ENCODE assay signal across 10 cellular contexts in the genomic region with DNA sequence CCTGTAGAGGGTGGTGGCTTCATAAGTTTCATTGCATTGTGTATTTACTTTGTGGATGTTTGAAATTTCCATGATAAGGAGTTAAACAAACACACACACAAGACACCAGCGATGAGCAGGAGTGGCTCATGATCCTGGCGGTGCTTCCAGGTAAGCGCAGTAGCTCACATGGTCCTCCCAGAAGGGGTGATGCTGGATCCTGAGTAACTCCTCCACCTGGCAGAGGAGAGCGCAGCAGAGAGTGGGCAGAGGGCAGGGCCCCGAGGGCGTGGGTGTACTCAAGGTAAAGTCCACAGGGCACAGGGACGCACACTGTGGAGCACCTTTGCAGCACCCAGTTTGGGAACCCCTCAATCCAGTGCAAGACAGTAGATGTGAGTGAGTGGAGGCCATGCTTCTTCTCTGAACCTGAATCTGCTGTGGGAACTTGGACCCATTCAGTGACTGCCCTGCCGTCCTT. TPM values are rescaled to one million over a fixed set of nuclear protein-coding genes. Genes with fewer than 3 reads are reported as not detected.
DNase-seq lines count a peak whose midpoint lies in the region; ATAC-seq, FAIRE-seq and TF ChIP-seq lines count a peak whose summit lies in the region.
"Had no signal": no experiment of that assay in that cellular context is flagged by ENCODE, and none has a peak within 500 bp of the region (broad histone marks: within the 10 kb centered on the region; RNA-seq: fewer than 3 reads in every experiment).

No MANE protein-coding gene starts in this region.

- TF ChIP-seq CTCF in omental fat pad (IDR thresholded peaks at IDR 0.05) = no peak
- TF ChIP-seq CTCF in vagina (IDR thresholded peaks at IDR 0.05) = no peak
- no peak for TF ChIP-seq CTCF in WERI-Rb-1 (IDR thresholded peaks at IDR 0.05; ENCODE audit: low read depth, low read length)

- H3K4me3 ChIP-seq in vagina (peak overlapping the region; percentile 13 to 23), WERI-Rb-1 (ENCODE audit: low read depth, low read length) (no peak overlapping the region)
- H3K4me3 ChIP-seq: SK-N-MC had no signal

- no peak for ATAC-seq in activated T-cell treated with anti-CD3 and anti-CD28 coated beads, Interleukin-2, amount 50 U/mL, for 72 hours (replicated peaks in 1 of 2)
- peak; percentile 4 for ATAC-seq in esophagus mucosa
- no peak for ATAC-seq in omental fat pad (ENCODE audit: low FRiP score)

- H3K9me3 ChIP-seq in vagina (no peaks in the 10 kb centered on the region), WERI-Rb-1 (ENCODE audit: severe bottlenecking) (no peaks in the 10 kb centered on the region)

- peaks cover 33% of the 10 kb centered on the region for H3K4me1 Mint-ChIP-seq in activated T-cell treated with anti-CD3 and anti-CD28 coated beads, Interleukin-2, amount 50 U/mL, for 72 hours (ENCODE audit: low read depth)

- no peaks in the 10 kb centered on the region for H3K9me3 Mint-ChIP-seq in activated T-cell treated with anti-CD3 and anti-CD28 coated beads, Interleukin-2, amount 50 U/mL, for 72 hours
- H3K9me3 Mint-ChIP-seq: effector memory CD8-positive, alpha-beta T cell had no signal

- TF ChIP-seq POLR2A in vagina (IDR thresholded peaks at IDR 0.05) = no peak

- intact Hi-C loops in vagina (cut with DNase I) = loop anchor here (5.0 kb wide), 2 partner anchors 51 to 221 kb away; a partner anchor contains a TSS

- H3K36me3 ChIP-seq in vagina (no peaks in the 10 kb centered on the region), WERI-Rb-1 (peaks cover 2% of the 10 kb centered on the region; the same call in 1 of the 2 replicates)

- FAIRE-seq in urothelium cell line (lab: Jason Lieb, UNC) = no peak

- no peaks in the 10 kb centered on the region for H3K36me3 Mint-ChIP-seq in activated T-cell treated with anti-CD3 and anti-CD28 coated beads, Interleukin-2, amount 50 U/mL, for 72 hours (ENCODE audit: insufficient read depth in 2 of 2)

- H3K4me1 ChIP-seq in vagina = peaks cover 53% of the 10 kb centered on the region

- H3K27ac Mint-ChIP-seq in activated T-cell treated with anti-CD3 and anti-CD28 coated beads, Interleukin-2, amount 50 U/mL, for 72 hours = no peak overlapping the region

- H3K27me3 ChIP-seq in vagina (no peaks in the 10 kb centered on the region), WERI-Rb-1 (ENCODE audit: insufficient read depth, low read depth, severe bottlenecking) (no peaks in the 10 kb centered on the region)

- H3K27me3 Mint-ChIP-seq in activated T-cell treated with anti-CD3 and anti-CD28 coated beads, Interleukin-2, amount 50 U/mL, for 72 hours (ENCODE audit: low read depth) = no peaks in the 10 kb centered on the region

- H3K27ac ChIP-seq in vagina = peak overlapping the region; percentile 93
- H3K27ac ChIP-seq in WERI-Rb-1 = no peak overlapping the region
- H3K27ac ChIP-seq: SK-N-MC had no signal

- peak; percentile 13 to 16 for DNase-seq in activated T-cell treated with anti-CD3 and anti-CD28 coated beads, Interleukin-2, amount 50 U/mL, for 48 hours
- no peak for DNase-seq in activated T-cell treated with anti-CD3 and anti-CD28 coated beads, Interleukin-2, amount 50 U/mL, for 72 hours
- DNase-seq in omental fat pad (ENCODE audit: low spot score) = peak; percentile 23
- DNase-seq in vagina (ENCODE audit: extremely low spot score in 2 of 2) = peak; percentile 49 to 89
- DNase-seq in D341Med (ENCODE audit: low spot score) = no peak
- no peak for DNase-seq in WERI-Rb-1
- no peak for DNase-seq in urothelium cell line (ENCODE audit: low spot score)
- DNase-seq: effector memory CD8-positive, alpha-beta T cell had no signal

- no peak overlapping the region for H3K4me3 Mint-ChIP-seq in activated T-cell treated with anti-CD3 and anti-CD28 coated beads, Interleukin-2, amount 50 U/mL, for 72 hours
- H3K4me3 Mint-ChIP-seq: effector memory CD8-positive, alpha-beta T cell had no signal

RNA-seq across cellular contexts. Expression of a gene that starts 54.0 kb away (rescaled TPM):
- total RNA-seq in activated T-cell treated with anti-CD3 and anti-CD28 coated beads, Interleukin-2, amount 50 U/mL, for 72 hours = 10 to 100 TPM in 1 of 2 donors, 1 to 10 TPM in 1; 8.7 to 11.6 TPM
- 4.5 TPM for total RNA-seq in esophagus mucosa
- total RNA-seq in omental fat pad = 10 to 100 TPM in 3 of 4 donors, 1 to 10 TPM in 1; 8.1 to 93.0 (median 20.4) TPM
- 12.0 TPM for total RNA-seq in vagina

Comparison
In these comparisons a context has a peak if more than half of its experiments do, and no peak if none do; other contexts are left out.
1. DNase-seq: peak in activated T-cell treated with anti-CD3 and anti-CD28 coated beads, Interleukin-2, amount 50 U/mL, for 48 hours (2 of 2), omental fat pad (single experiment) and vagina (2 of 2); none in activated T-cell treated with anti-CD3 and anti-CD28 coated beads, Interleukin-2, amount 50 U/mL, for 72 hours (0 of 2), D341Med (single experiment), WERI-Rb-1 (single experiment) and urothelium cell line (single experiment).